Comparison of ENCODE assay signal across 8 cellular contexts in genomic region chr5:53430618-53431252, GRCh38. TPM values are rescaled to one million over a fixed set of nuclear protein-coding genes. Genes with fewer than 3 reads are reported as not detected.
DNase-seq lines count a peak whose midpoint lies in the region; ATAC-seq and TF ChIP-seq lines count a peak whose summit lies in the region.

No MANE protein-coding gene starts in this region.

- H3K9me3 ChIP-seq in Caco-2 (no peaks in the 10 kb centered on the region), Loucy (ENCODE audit: insufficient read depth, low read depth, low read length) (no peaks in the 10 kb centered on the region), mesenchymal stem cell (ENCODE audit: control insufficient read depth, low read length) (no peaks in the 10 kb centered on the region)

- no peak for ATAC-seq in HG02571 (IDR thresholded peaks at IDR 0.05; ENCODE audit: unreplicated experiment)
- ATAC-seq in HG03460 (IDR thresholded peaks at IDR 0.05; ENCODE audit: unreplicated experiment) = no peak

- no peaks in the 10 kb centered on the region for H3K79me2 ChIP-seq in Loucy (ENCODE audit: insufficient read depth, low read length)

- TF ChIP-seq CTCF in Caco-2 (IDR thresholded peaks at IDR 0.05; ENCODE audit: insufficient read depth in 1 of 2, low read depth in 1 of 2, low read length in 1 of 2, severe bottlenecking in 1 of 2, unreplicated experiment in 1 of 2) = peak in 1 of 2 experiments; percentile 42
- peak; percentile 65 for TF ChIP-seq CTCF in Loucy (conservative IDR thresholded peaks at IDR 0.05; ENCODE audit: low read length)
- TF ChIP-seq CTCF in chondrocyte (IDR thresholded peaks at IDR 0.05) = peak; percentile 87

- no peak overlapping the region for H3K23ac ChIP-seq in mesenchymal stem cell (ENCODE audit: low read length in 2 of 2)

- no peak overlapping the region for H2BK12ac ChIP-seq in mesenchymal stem cell (ENCODE audit: low read length in 2 of 2)

- H3K14ac ChIP-seq in mesenchymal stem cell (ENCODE audit: low read length in 2 of 2) = no peak overlapping the region

- H3F3A ChIP-seq in Loucy (ENCODE audit: low read depth) = no peaks in the 10 kb centered on the region

- no peak overlapping the region for H3K4ac ChIP-seq in mesenchymal stem cell (ENCODE audit: low read depth in 1 of 2, low read length in 2 of 2)

- H2BK5ac ChIP-seq in mesenchymal stem cell (ENCODE audit: low read depth, low read length, poor library complexity, severe bottlenecking) = no peak overlapping the region

- H2AFZ ChIP-seq in Loucy (ENCODE audit: low read length) (no peak overlapping the region), mesenchymal stem cell (ENCODE audit: low read depth, low read length) (no peak overlapping the region)

- H3K27me3 Mint-ChIP-seq in Caco-2 (ENCODE audit: insufficient read depth, unreplicated experiment) (no peaks in the 10 kb centered on the region), chondrocyte (ENCODE audit: low read depth) (no peaks in the 10 kb centered on the region)

- no peak overlapping the region for H2BK15ac ChIP-seq in mesenchymal stem cell (ENCODE audit: low read depth, poor library complexity, severe bottlenecking)

- H3K36me3 ChIP-seq in Caco-2 (ENCODE audit: control insufficient read depth, insufficient read depth, low read length) (no peaks in the 10 kb centered on the region), Loucy (ENCODE audit: insufficient read depth, low read length) (no peaks in the 10 kb centered on the region), mesenchymal stem cell (ENCODE audit: control insufficient read depth in 1 of 2, insufficient read depth in 2 of 2, low read depth in 1 of 2, low read length in 2 of 2) (no peaks in the 10 kb centered on the region)

- H3K4me1 ChIP-seq in Caco-2 (peaks cover 19% of the 10 kb centered on the region), Loucy (ENCODE audit: insufficient read depth, low read length, poor library complexity, severe bottlenecking) (no peaks in the 10 kb centered on the region), mesenchymal stem cell (ENCODE audit: control insufficient read depth, insufficient read depth, low read depth, low read length) (peaks cover 3% of the 10 kb centered on the region)

- no peak overlapping the region for H2BK120ac ChIP-seq in mesenchymal stem cell (ENCODE audit: low read depth, low read length)

- no peaks in the 10 kb centered on the region for H3K36me3 Mint-ChIP-seq in Caco-2 (ENCODE audit: insufficient read depth, unreplicated experiment)
- H3K36me3 Mint-ChIP-seq in chondrocyte (ENCODE audit: low read depth) = no peaks in the 10 kb centered on the region

- no TSS peak for BruUV-seq in Caco-2 (replicated peaks; lab: Mats Ljungman, UMichigan)

- H3K18ac ChIP-seq in mesenchymal stem cell (ENCODE audit: low read depth in 1 of 2, low read length in 2 of 2) = no peak overlapping the region

- peaks cover 39% of the 10 kb centered on the region for H3K4me1 Mint-ChIP-seq in Caco-2 (ENCODE audit: low read depth, unreplicated experiment)
- H3K4me1 Mint-ChIP-seq in chondrocyte (ENCODE audit: low read depth) = peaks cover 18% of the 10 kb centered on the region

- H3K4me3 ChIP-seq in Caco-2 (ENCODE audit: low read depth, low read length) (no peak overlapping the region), Loucy (ENCODE audit: low read length, poor library complexity, severe bottlenecking) (no peak overlapping the region), mesenchymal stem cell (ENCODE audit: insufficient read depth in 1 of 2, low read depth in 1 of 2, low read length in 2 of 2) (no peak overlapping the region)

- no peaks in the 10 kb centered on the region for H3K9me2 ChIP-seq in Loucy (replicated peaks; ENCODE audit: low read depth, low read length)

- intact Hi-C loops in Caco-2 (cut with micrococcal nuclease; ENCODE audit: unreplicated experiment) = loop anchor here (1.0 kb wide), 2 partner anchors 168 to 260 kb away; no protein-coding TSS in a partner anchor

- H3K79me1 ChIP-seq in mesenchymal stem cell (replicated peaks; ENCODE audit: low read length, poor library complexity, severe bottlenecking) = no peaks in the 10 kb centered on the region

- peak overlapping the region; percentile 27 for H3K27ac Mint-ChIP-seq in Caco-2 (ENCODE audit: unreplicated experiment)
- H3K27ac Mint-ChIP-seq in chondrocyte (ENCODE audit: unreplicated experiment) = no peak overlapping the region

- DNase-seq in Caco-2 (peak in 1 of 2 experiments; percentile 24), chondrocyte (ENCODE audit: low spot score) (no peak), mesenchymal stem cell (peak; percentile 72), G401 (ENCODE audit: low spot score) (no peak)
- DNase-seq in effector CD4-positive, alpha-beta T cell = no peak

- 71% methylated on average over 5 of the region's 5 CpGs for WGBS in mesenchymal stem cell

- in situ Hi-C loops in G401 (cut with HindIII; ENCODE audit: low sequenced_read_pairs) = no loop called here

- H3K4me2 ChIP-seq in Loucy (ENCODE audit: low read depth, low read length, poor library complexity, severe bottlenecking) (no peak overlapping the region), mesenchymal stem cell (ENCODE audit: low read length, poor library complexity, severe bottlenecking) (no peak overlapping the region)

- CTCF ChIA-PET in Caco-2 (lab: Charles Lee) = interaction anchor here (0.6 to 0.7 kb wide), 6 partner anchors 19 to 1568 kb away, joined by 3 to 7 read pairs (median 4); no protein-coding TSS in a partner anchor

- no peak overlapping the region for H2AK5ac ChIP-seq in mesenchymal stem cell (ENCODE audit: low read length, severe bottlenecking)

- H3K9ac ChIP-seq in Loucy (ENCODE audit: low read depth, low read length, poor library complexity, severe bottlenecking) = no peak overlapping the region
- peak overlapping the region; percentile 72 for H3K9ac ChIP-seq in mesenchymal stem cell (ENCODE audit: low read length)

- H4K20me1 ChIP-seq in Loucy (ENCODE audit: insufficient read depth, low read length, poor library complexity, severe bottlenecking) = no peaks in the 10 kb centered on the region

- H3K9me3 Mint-ChIP-seq in Caco-2 (ENCODE audit: unreplicated experiment) = peaks cover 10% of the 10 kb centered on the region
- H3K9me3 Mint-ChIP-seq in chondrocyte (ENCODE audit: low read depth) = no peaks in the 10 kb centered on the region

- H3K27ac ChIP-seq in mesenchymal stem cell (ENCODE audit: low read length, poor library complexity, severe bottlenecking) = no peak overlapping the region

- no peak overlapping the region for H4K8ac ChIP-seq in mesenchymal stem cell (ENCODE audit: low read length)

- H3K4me3 Mint-ChIP-seq in Caco-2 (ENCODE audit: unreplicated experiment) = no peak overlapping the region
- H3K4me3 Mint-ChIP-seq in chondrocyte (ENCODE audit: unreplicated experiment) = no peak overlapping the region

- H4K91ac ChIP-seq in mesenchymal stem cell (ENCODE audit: low read length) = no peak overlapping the region

- POLR2A ChIA-PET in Caco-2 (lab: Charles Lee) = no interaction called here

- H3K27me3 ChIP-seq in Caco-2 (replicated peaks; ENCODE audit: control insufficient read depth, insufficient read depth, low read length) (no peaks in the 10 kb centered on the region), Loucy (ENCODE audit: insufficient read depth, low read length, poor library complexity, severe bottlenecking) (no peaks in the 10 kb centered on the region), mesenchymal stem cell (ENCODE audit: control insufficient read depth in 1 of 2, insufficient read depth in 1 of 2, low read length in 2 of 2) (no peaks in the 10 kb centered on the region)

RNA-seq across cellular contexts. Expression of gene FST, which starts 49.7 kb away (rescaled TPM):
- total RNA-seq in Caco-2 (2022) (0.45 and 0.77 TPM in 2 replicates), chondrocyte (4.8 to 5.6 TPM (median 4.9 TPM) in 3 replicates)
- polyA plus RNA-seq in mesenchymal stem cell (2013, experiment 1 of 2) = 7.0 TPM
- polyA plus RNA-seq in mesenchymal stem cell (2013, experiment 2 of 2) = 8.1 TPM
- not detected in 2 replicates for total RNA-seq in G401 (2014; rRNA removed; shearing (Covaris generic))
